Comparison of ENCODE assay signal across 8 cellular contexts in the genomic region with DNA sequence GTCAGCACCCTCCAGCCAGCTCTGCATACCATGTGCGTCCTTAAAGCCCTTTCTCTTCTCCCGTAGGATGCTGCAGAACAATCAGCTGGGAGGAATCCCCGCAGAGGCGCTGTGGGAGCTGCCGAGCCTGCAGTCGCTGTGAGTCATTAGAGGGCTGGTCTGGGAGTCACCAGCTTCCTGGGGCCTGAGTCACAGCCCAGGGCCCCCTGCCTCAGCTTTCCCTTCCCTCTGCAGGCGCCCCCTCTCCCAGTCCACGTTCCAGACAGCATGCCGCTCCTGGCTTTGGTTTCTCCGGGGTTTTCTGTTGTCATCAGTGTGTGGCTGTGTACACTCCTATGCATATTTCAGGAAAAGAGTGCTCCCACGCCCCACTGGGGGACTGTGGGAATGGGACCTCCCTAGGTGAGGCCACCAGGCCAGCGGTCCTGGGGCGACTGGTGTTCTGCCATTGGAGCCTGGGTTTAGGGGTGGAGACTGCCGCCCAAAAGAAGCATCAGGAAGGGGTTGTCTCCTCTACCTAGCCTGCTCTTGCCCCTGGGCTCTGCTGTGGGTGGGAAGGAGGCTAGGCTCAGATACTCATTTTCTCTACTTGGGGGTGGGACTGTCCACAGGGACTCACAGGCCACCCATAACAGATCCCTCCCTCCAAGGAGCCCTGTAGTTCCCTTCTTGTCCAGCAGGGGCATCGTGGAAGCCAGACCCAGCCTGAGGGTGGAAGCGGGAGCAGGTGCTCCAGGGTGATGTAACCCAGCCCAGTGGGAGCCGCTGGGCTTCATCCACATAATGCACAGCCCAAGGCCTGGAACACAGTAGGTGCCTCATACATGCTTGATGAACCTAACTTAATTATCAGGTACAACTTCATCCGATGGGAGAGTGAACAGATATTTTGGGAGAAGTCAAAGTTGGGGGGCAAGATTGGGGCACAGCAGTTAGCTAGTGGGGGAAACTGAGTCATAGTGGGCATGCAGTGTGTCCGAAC. TPM values are rescaled to one million over a fixed set of nuclear protein-coding genes. Genes with fewer than 3 reads are reported as not detected.
DNase-seq lines count a peak whose midpoint lies in the region; ATAC-seq and TF ChIP-seq lines count a peak whose summit lies in the region.

No MANE protein-coding gene starts in this region.

- peaks cover 3% of the 10 kb centered on the region for H3K4me1 Mint-ChIP-seq in T-helper 17 cell

- H2AFZ ChIP-seq in hepatocyte (no peak overlapping the region), smooth muscle cell (ENCODE audit: low read depth) (no peak overlapping the region)

- H3K36me3 Mint-ChIP-seq in T-helper 17 cell (ENCODE audit: low read depth) = peaks cover 2% of the 10 kb centered on the region

- WGBS in hepatocyte (ENCODE audit: low lambda C conversion rate, missing lambda C conversion rate) = 37% methylated on average over 19 of the region's 19 CpGs
- WGBS in smooth muscle cell (ENCODE audit: low lambda C conversion rate) = 14% methylated on average over 18 of the region's 19 CpGs

- ATAC-seq in GM19043 (IDR thresholded peaks at IDR 0.05; ENCODE audit: low read depth, unreplicated experiment) = peak; percentile 71
- peak; percentile 84 for ATAC-seq in T-helper 17 cell

- H3K9me2 ChIP-seq in hepatocyte (replicated peaks; ENCODE audit: insufficient read depth) = no peaks in the 10 kb centered on the region

- H3K4me3 Mint-ChIP-seq in T-helper 17 cell = no peak overlapping the region

- H3K27ac Mint-ChIP-seq in T-helper 17 cell = no peak overlapping the region

- H3K27ac ChIP-seq in hepatocyte (peak overlapping the region; percentile 90), smooth muscle cell (ENCODE audit: low read depth) (peak overlapping the region; percentile 97)

- POLR2A ChIA-PET in AG04449 (lab: Yijun Ruan, JAX) = interaction anchor here (0.5 to 1.0 kb wide), 3 partner anchors 11 to 456 kb away, joined by 3 to 5 read pairs (median 4); no protein-coding TSS in a partner anchor

- peak; percentile 79 for DNase-seq in AG04449 (ENCODE audit: low read depth, low spot score)
- peak; percentile 71 for DNase-seq in NCI-H1092 treated with DMSO at 0.1 percent for 48 hours (lab: John Stamatoyannopoulos, UW)
- DNase-seq in T-helper 17 cell = peak; percentile 42 to 64 (median 46)
- peak; percentile 94 for DNase-seq in amniotic epithelial cell (ENCODE audit: low read depth)
- DNase-seq in hepatocyte (ENCODE audit: low spot score) = peak; percentile 92
- DNase-seq in smooth muscle cell (lab: John Stamatoyannopoulos, UW; ENCODE audit: unreplicated experiment) = peak; percentile 75
- no peak for DNase-seq in globus pallidus (ENCODE audit: low spot score)

- H3F3A ChIP-seq in smooth muscle cell (ENCODE audit: low read depth) = peaks cover 35% of the 10 kb centered on the region

- no peaks in the 10 kb centered on the region for H4K20me1 ChIP-seq in hepatocyte (ENCODE audit: insufficient read depth, poor library complexity, severe bottlenecking)
- H4K20me1 ChIP-seq in smooth muscle cell (ENCODE audit: low read depth) = no peaks in the 10 kb centered on the region

- H3K9me3 ChIP-seq in T-helper 17 cell (ENCODE audit: control insufficient read depth, low read length, poor library complexity, severe bottlenecking) = no peaks in the 10 kb centered on the region
- no peaks in the 10 kb centered on the region for H3K9me3 ChIP-seq in hepatocyte (ENCODE audit: low read depth)
- no peaks in the 10 kb centered on the region for H3K9me3 ChIP-seq in smooth muscle cell (replicated peaks; ENCODE audit: low read depth)

- no peaks in the 10 kb centered on the region for H3K36me3 ChIP-seq in hepatocyte (replicated peaks; ENCODE audit: insufficient read depth, low read depth)
- no peaks in the 10 kb centered on the region for H3K36me3 ChIP-seq in smooth muscle cell (ENCODE audit: low read depth)

- H3K4me2 ChIP-seq in hepatocyte (peak overlapping the region; percentile 63), smooth muscle cell (peak overlapping the region; percentile 83)

- peak overlapping the region; percentile 43 for H3K4me3 ChIP-seq in AG04449 (ENCODE audit: low read depth, low read length)
- H3K4me3 ChIP-seq in hepatocyte = no peak overlapping the region
- peak overlapping the region; percentile 31 for H3K4me3 ChIP-seq in smooth muscle cell

- TF ChIP-seq CTCF in AG04449 (IDR thresholded peaks at IDR 0.05; ENCODE audit: insufficient read depth, low read length, missing control alignments) (peak; percentile 86), hepatocyte (IDR thresholded peaks at IDR 0.05; ENCODE audit: poor library complexity) (peak; percentile 67), smooth muscle cell (IDR thresholded peaks at IDR 0.05; ENCODE audit: borderline replicate concordance, insufficient read depth, poor library complexity, severe bottlenecking) (peak; percentile 97)

- no peaks in the 10 kb centered on the region for H3K27me3 ChIP-seq in hepatocyte
- no peaks in the 10 kb centered on the region for H3K27me3 ChIP-seq in smooth muscle cell (ENCODE audit: low read depth)

- CTCF ChIA-PET in AG04449 (lab: Yijun Ruan, JAX) = interaction anchor here (0.7 to 3.4 kb wide), 32 partner anchors 10 to 94 kb away, joined by 3 to 27 read pairs (median 4); a partner anchor contains a TSS

- H3K9ac ChIP-seq in smooth muscle cell (ENCODE audit: low read depth) = peak overlapping the region; percentile 78

- peaks cover 34% of the 10 kb centered on the region for H3K27me3 Mint-ChIP-seq in T-helper 17 cell

- H3K4me1 ChIP-seq in hepatocyte (ENCODE audit: insufficient read depth) (peaks cover 9% of the 10 kb centered on the region), smooth muscle cell (ENCODE audit: low read depth) (peaks cover 16% of the 10 kb centered on the region)

- H3K79me2 ChIP-seq in hepatocyte (no peaks in the 10 kb centered on the region), smooth muscle cell (ENCODE audit: low read depth) (no peaks in the 10 kb centered on the region)

RNA-seq across cellular contexts. Expression of a gene that starts 42.5 kb away (rescaled TPM):
- under 1 TPM; 0.13 to 0.25 TPM for total RNA-seq in T-helper 17 cell
- 0.32 and 0.80 TPM in 2 replicates for total RNA-seq in hepatocyte
- 1.1 and 1.5 TPM in 2 replicates for polyA plus RNA-seq in hepatocyte
- 1.8 and 2.0 TPM in 2 replicates for total RNA-seq in smooth muscle cell
- polyA plus RNA-seq in smooth muscle cell = 2.9 and 4.4 TPM in 2 replicates
